ENCODE assay signal across 1 cellular context in genomic region chr4:109302366-109303140, GRCh38.
A peak's percentile ranks its signal among the peaks of the same experiment; 100 is the strongest.
TF ChIP-seq lines count a peak whose summit lies in the region.

COL25A1 (minus strand) TSS chr4:109302658.

TF ChIP-seq in HEK293, 187 proteins besides CTCF, POLR2A, EP300 and RAD21 (continued from another document):
- TF ChIP-seq ZNF398 (tag by site-specific recombination; IDR thresholded peaks at IDR 0.05): peak; percentile 89
- TF ChIP-seq ZNF488 (tag by site-specific recombination; IDR thresholded peaks at IDR 0.05): no peak
- no peak for TF ChIP-seq ZNF747 (tag by site-specific recombination; IDR thresholded peaks at IDR 0.05)
- no peak for TF ChIP-seq MEIS1 (CRISPR knock-in tag; IDR thresholded peaks at IDR 0.05; ENCODE audit: borderline replicate concordance)
- TF ChIP-seq ZNF624 (tag by site-specific recombination; IDR thresholded peaks at IDR 0.05): no peak
- TF ChIP-seq ZNF112 (tag by site-specific recombination; IDR thresholded peaks at IDR 0.05): no peak
- no peak for TF ChIP-seq AEBP2 (tag by site-specific recombination; IDR thresholded peaks at IDR 0.05; ENCODE audit: borderline replicate concordance)
- TF ChIP-seq ZNF175 (tag by site-specific recombination; IDR thresholded peaks at IDR 0.05): no peak
- TF ChIP-seq ZBTB8A (tag by site-specific recombination; IDR thresholded peaks at IDR 0.05): peak; percentile 32; the same call in 1 of the 2 replicates
- TF ChIP-seq PRDM1 (tag by site-specific recombination; IDR thresholded peaks at IDR 0.05): no peak
- no peak for TF ChIP-seq ZFP41 (tag by site-specific recombination; IDR thresholded peaks at IDR 0.05; ENCODE audit: borderline replicate concordance)
- no peak for TF ChIP-seq ZBTB17 (tag by site-specific recombination; IDR thresholded peaks at IDR 0.05)
- TF ChIP-seq HOXD13 (CRISPR knock-in tag; IDR thresholded peaks at IDR 0.05; ENCODE audit: borderline replicate concordance): no peak
TF ChIP-seq in HEK293: peak in this region for 31.
